In the genomic region with DNA sequence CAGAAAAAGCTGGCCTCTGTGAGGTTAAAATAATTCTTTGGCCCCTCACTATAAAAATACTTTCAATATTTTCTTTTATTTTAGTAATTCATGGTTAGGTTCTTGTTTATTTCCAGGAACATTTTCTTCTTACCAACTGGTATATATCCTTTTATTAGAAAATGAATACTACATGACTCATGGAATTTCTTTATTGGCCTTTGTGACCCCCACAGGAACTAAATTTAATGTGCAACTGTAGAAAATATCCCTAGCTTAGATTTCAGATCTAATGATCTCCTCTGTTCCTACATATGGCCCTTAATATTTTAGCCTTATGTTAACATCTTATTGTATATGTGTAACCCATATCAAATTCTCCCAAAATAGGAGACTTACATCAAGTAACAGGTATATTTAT, we compare ENCODE assay signal across 19 cellular contexts.
A peak's percentile ranks its signal among the peaks of the same experiment; 100 is the strongest.
DNase-seq lines count a peak whose midpoint lies in the region; ATAC-seq and TF ChIP-seq lines count a peak whose summit lies in the region.
"Had no signal": no experiment of that assay in that cellular context is flagged by ENCODE, and none has a peak within 500 bp of the region (broad histone marks: within the 10 kb centered on the region; RNA-seq: fewer than 3 reads in every experiment).

No MANE protein-coding gene starts in this region.

- no peak overlapping the region for H3K9ac ChIP-seq in mammary epithelial cell (ENCODE audit: insufficient read depth, low read length)

- DNase-seq in LHCN-M2 (ENCODE audit: low read depth) (peak; percentile 78), mammary epithelial cell (peak; percentile 28), foreskin fibroblast (peak; percentile 45 to 72), adrenal gland (no peak)
- no peak for DNase-seq in stimulated activated naive CD8-positive, alpha-beta T cell treated with anti-CD3 and anti-CD28 coated beads, Interleukin-15, amount 100 ng/mL, for 72 hours
- DNase-seq: activated CD4-positive, alpha-beta T cell treated with anti-CD3 and anti-CD28 coated beads for 48 hours; activated CD8-positive, alpha-beta memory T cell treated with anti-CD3 and anti-CD28 coated beads, Interleukin-2, amount 50 U/mL, for 4 hours; CD4-positive, alpha-beta T cell; dorsolateral prefrontal cortex; esophagus squamous epithelium; hypothalamus; midbrain; NCI-H510A treated with DMSO at 0.1 percent for 48 hours; right lobe of liver; stimulated activated CD4-positive, alpha-beta T cell treated with anti-CD3 and anti-CD28 coated beads, Interleukin-2, amount 100 ng/mL, for 24 hours had no signal

- no peak for TF ChIP-seq POLR2A in adrenal gland (IDR thresholded peaks at IDR 0.05)

- ATAC-seq in activated T-helper 17 cell treated with anti-CD3 and anti-CD28 coated beads, Interleukin-2, amount 50 U/mL, for 72 hours (replicated peaks) = no peak
- ATAC-seq in stimulated activated naive CD8-positive, alpha-beta T cell treated with anti-CD3 and anti-CD28 coated beads, Interleukin-15, amount 100 ng/mL, for 72 hours = no peak
- no peak for ATAC-seq in GM18520 (IDR thresholded peaks at IDR 0.05; ENCODE audit: unreplicated experiment)

- no peaks in the 10 kb centered on the region for H3K9me3 ChIP-seq in mammary epithelial cell (replicated peaks; ENCODE audit: insufficient read depth, low read length)
- H3K9me3 ChIP-seq in adrenal gland (replicated peaks in 1 of 3) = no peaks in the 10 kb centered on the region
- H3K9me3 ChIP-seq: esophagus squamous epithelium, neutrophil, right lobe of liver had no signal

- H3K9me3 Mint-ChIP-seq in activated T-helper 17 cell treated with anti-CD3 and anti-CD28 coated beads, Interleukin-2, amount 50 U/mL, for 72 hours = peaks cover 4% of the 10 kb centered on the region
- peaks cover 0 to 5% of the 10 kb centered on the region in 2 donors for H3K9me3 Mint-ChIP-seq in stimulated activated naive CD8-positive, alpha-beta T cell treated with anti-CD3 and anti-CD28 coated beads, Interleukin-15, amount 100 ng/mL, for 72 hours
- H3K9me3 Mint-ChIP-seq: CD4-positive, alpha-beta T cell had no signal

- H3K4me3 ChIP-seq in ACC112 (ENCODE audit: low read depth, low read length) (peak overlapping the region; percentile 64), mammary epithelial cell (replicated peaks in 1 of 3; ENCODE audit: insufficient read depth in 1 of 3, low read depth in 2 of 3, low read length in 3 of 3) (peak overlapping the region in 1 of 3 experiments; percentile 21), foreskin fibroblast (ENCODE audit: low read depth in 1 of 2, low read length in 2 of 2) (no peak overlapping the region), adrenal gland (no peak overlapping the region)
- H3K4me3 ChIP-seq: right lobe of liver had no signal

- H3K36me3 ChIP-seq in ACC112 (ENCODE audit: insufficient read depth, low read length) (0 out of 2 replicates have a peak, but pooled peaks cover 4% of the 10 kb centered on the region), mammary epithelial cell (ENCODE audit: insufficient read depth, low read length) (no peaks in the 10 kb centered on the region), adrenal gland (replicated peaks in 1 of 2) (no peaks in the 10 kb centered on the region)
- H3K36me3 ChIP-seq: esophagus squamous epithelium, neutrophil, right lobe of liver had no signal

- no peak overlapping the region for H3K27ac Mint-ChIP-seq in activated T-helper 17 cell treated with anti-CD3 and anti-CD28 coated beads, Interleukin-2, amount 50 U/mL, for 72 hours
- no peak overlapping the region for H3K27ac Mint-ChIP-seq in stimulated activated naive CD8-positive, alpha-beta T cell treated with anti-CD3 and anti-CD28 coated beads, Interleukin-15, amount 100 ng/mL, for 72 hours
- H3K27ac Mint-ChIP-seq: CD4-positive, alpha-beta T cell had no signal

- H3K4me1 Mint-ChIP-seq in activated T-helper 17 cell treated with anti-CD3 and anti-CD28 coated beads, Interleukin-2, amount 50 U/mL, for 72 hours = no peaks in the 10 kb centered on the region
- no peaks in the 10 kb centered on the region for H3K4me1 Mint-ChIP-seq in stimulated activated naive CD8-positive, alpha-beta T cell treated with anti-CD3 and anti-CD28 coated beads, Interleukin-15, amount 100 ng/mL, for 72 hours

- no TSS peak for BruUV-seq in mammary epithelial cell (replicated peaks; lab: Mats Ljungman, UMichigan)

- H3K4me2 ChIP-seq in mammary epithelial cell (ENCODE audit: insufficient read depth, low read depth, low read length) = peak overlapping the region; percentile 85

- CTCF ChIA-PET in mammary epithelial cell (lab: Charles Lee; ENCODE audit: low non-redundant PET) = no interaction called here

- dilution Hi-C loops in mammary epithelial cell (cut with HindIII; ENCODE audit: low sequenced_read_pairs) = no loop called here

- H4K20me1 ChIP-seq in mammary epithelial cell (ENCODE audit: insufficient read depth, low read length) = no peaks in the 10 kb centered on the region

- TF ChIP-seq CTCF in mammary epithelial cell (conservative IDR thresholded peaks at IDR 0.05 in 1 of 2, IDR thresholded peaks at IDR 0.05 in 1 of 2; ENCODE audit: extremely low read depth in 1 of 2, insufficient read depth in 1 of 2, low read depth in 1 of 2, low read length in 2 of 2) (no peak), foreskin fibroblast (IDR thresholded peaks at IDR 0.05; ENCODE audit: low read depth, low read length) (no peak), adrenal gland (IDR thresholded peaks at IDR 0.05) (no peak)

- intact Hi-C loops in mammary epithelial cell (cut with micrococcal nuclease) = no loop called here
- intact Hi-C loops in adrenal gland (cut with DNase I) = no loop called here

- H3K4me1 ChIP-seq in ACC112 (ENCODE audit: control insufficient read depth, insufficient read depth, low read length, unreplicated experiment) (peaks cover 46% of the 10 kb centered on the region), mammary epithelial cell (ENCODE audit: insufficient read depth, low read length) (peaks cover 16% of the 10 kb centered on the region), adrenal gland (replicated peaks in 1 of 2) (no peaks in the 10 kb centered on the region)
- H3K4me1 ChIP-seq: esophagus squamous epithelium, right lobe of liver had no signal

- H3K36me3 Mint-ChIP-seq in activated T-helper 17 cell treated with anti-CD3 and anti-CD28 coated beads, Interleukin-2, amount 50 U/mL, for 72 hours (ENCODE audit: low read depth) = no peaks in the 10 kb centered on the region

- H3K27ac ChIP-seq in ACC112 (ENCODE audit: low read depth, low read length) = peak overlapping the region; percentile 92
- peak overlapping the region; percentile 11 for H3K27ac ChIP-seq in mammary epithelial cell (ENCODE audit: insufficient read depth, low read depth, low read length)
- no peak overlapping the region for H3K27ac ChIP-seq in adrenal gland
- H3K27ac ChIP-seq: dorsolateral prefrontal cortex, esophagus squamous epithelium, neutrophil, right lobe of liver had no signal

- peak overlapping the region; percentile 64 for H2AFZ ChIP-seq in ACC112 (ENCODE audit: low read length, unreplicated experiment)
- H2AFZ ChIP-seq in mammary epithelial cell (ENCODE audit: low read depth, low read length) = no peak overlapping the region

- H3K27me3 Mint-ChIP-seq in activated T-helper 17 cell treated with anti-CD3 and anti-CD28 coated beads, Interleukin-2, amount 50 U/mL, for 72 hours = no peaks in the 10 kb centered on the region
- H3K27me3 Mint-ChIP-seq in stimulated activated naive CD8-positive, alpha-beta T cell treated with anti-CD3 and anti-CD28 coated beads, Interleukin-15, amount 100 ng/mL, for 72 hours = no peaks in the 10 kb centered on the region
- H3K27me3 Mint-ChIP-seq: CD4-positive, alpha-beta T cell had no signal

- H3K4me3 Mint-ChIP-seq in activated T-helper 17 cell treated with anti-CD3 and anti-CD28 coated beads, Interleukin-2, amount 50 U/mL, for 72 hours = no peak overlapping the region
- no peak overlapping the region for H3K4me3 Mint-ChIP-seq in stimulated activated naive CD8-positive, alpha-beta T cell treated with anti-CD3 and anti-CD28 coated beads, Interleukin-15, amount 100 ng/mL, for 72 hours
- H3K4me3 Mint-ChIP-seq: CD4-positive, alpha-beta T cell had no signal

- H3K27me3 ChIP-seq in ACC112 (ENCODE audit: insufficient read depth, low read length) (no peaks in the 10 kb centered on the region), mammary epithelial cell (ENCODE audit: insufficient read depth, low read length) (no peaks in the 10 kb centered on the region), adrenal gland (no peaks in the 10 kb centered on the region)
- H3K27me3 ChIP-seq: dorsolateral prefrontal cortex, esophagus squamous epithelium, neutrophil, right lobe of liver had no signal

- in situ Hi-C loops in mammary epithelial cell (cut with MboI; ENCODE audit: low sequenced_read_pairs in 2 of 2) = no loop called here

- H3K79me2 ChIP-seq in ACC112 (ENCODE audit: control insufficient read depth, insufficient read depth, low read length, unreplicated experiment) = peaks cover 4% of the 10 kb centered on the region
- H3K79me2 ChIP-seq in mammary epithelial cell (ENCODE audit: insufficient read depth, low read length) = no peaks in the 10 kb centered on the region

Comparison
In these comparisons a context has a peak if more than half of its experiments do, and no peak if none do; other contexts are left out.
1. H3K27ac ChIP-seq: peak in ACC112 (single experiment) and mammary epithelial cell (single experiment); none in adrenal gland (0 of 5).
2. DNase-seq: peak in LHCN-M2 (single experiment), mammary epithelial cell (single experiment) and foreskin fibroblast (2 of 2); none in stimulated activated naive CD8-positive, alpha-beta T cell treated with anti-CD3 and anti-CD28 coated beads, Interleukin-15, amount 100 ng/mL, for 72 hours (0 of 2) and adrenal gland (0 of 7).